Comparison of ENCODE assay signal across 11 cellular contexts in genomic region chr1:220962031-220962751, GRCh38.
DNase-seq lines count a peak whose midpoint lies in the region; ATAC-seq and TF ChIP-seq lines count a peak whose summit lies in the region.
"Had no signal": no experiment of that assay in that cellular context is flagged by ENCODE, and none has a peak within 500 bp of the region (broad histone marks: within the 10 kb centered on the region; RNA-seq: fewer than 3 reads in every experiment).

No MANE protein-coding gene starts in this region.

- TF ChIP-seq POLR2A in IMR-90 (IDR thresholded peaks at IDR 0.05; ENCODE audit: low read depth, low read length), result no peak

- no peaks in the 10 kb centered on the region for H4K20me1 ChIP-seq in IMR-90 (ENCODE audit: insufficient read depth, low read length)
- H4K20me1 ChIP-seq: BLaER1 treated with 17β-estradiol and CSF1 and Interleukin-3, amounts not matched to agents 10 nM and 100 nM had no signal

- POLR2A ChIA-PET in AG04450 (lab: Yijun Ruan, JAX) (no interaction called here), IMR-90 (lab: Charles Lee; ENCODE audit: unreplicated experiment) (no interaction called here), HEK293T (lab: Yijun Ruan, JAX) (no interaction called here)

- DNase-seq in AG04450 (ENCODE audit: low read depth, low spot score) (peak; percentile 81), IMR-90 (peak; percentile 98), amniotic stem cell (lab: John Stamatoyannopoulos, UW) (peak; percentile 60), kidney glomerular epithelial cell (lab: John Stamatoyannopoulos, UW) (peak; percentile 99), GM13976 (ENCODE audit: low spot score) (no peak), KBM-7 (no peak), HEK293T (ENCODE audit: extremely low spot score) (no peak)
- DNase-seq: NCI-H187 treated with DMSO at 0.1 percent for 48 hours had no signal

- peak overlapping the region; percentile 34; the same call in 1 of the 2 replicates for H3K18ac ChIP-seq in IMR-90 (ENCODE audit: low read depth, low read length)

- no peak overlapping the region; the same call in 1 of the 2 replicates for H3K4me2 ChIP-seq in IMR-90 (ENCODE audit: low read depth, low read length)

- H3K14ac ChIP-seq in IMR-90 (replicated peaks; ENCODE audit: low read depth, low read length), result peak overlapping the region; percentile 76; the same call in 1 of the 2 replicates

- H3K56ac ChIP-seq in IMR-90 (ENCODE audit: extremely low read depth, insufficient read depth, low read length), result peak overlapping the region; percentile 7; the same call in 1 of the 2 replicates

- in situ Hi-C loops in IMR-90 (cut with MboI; ENCODE audit: low sequenced_read_pairs), result no loop called here
- in situ Hi-C loops in GM13976 (cut with MboI; ENCODE audit: low sequenced_read_pairs, unreplicated experiment), result no loop called here
- in situ Hi-C loops in KBM-7 (cut with MboI; ENCODE audit: low pct_unique_long_range_greater_than_20kb, low sequenced_read_pairs), result no loop called here

- no peak overlapping the region; the same call in 1 of the 2 replicates for H4K5ac ChIP-seq in IMR-90 (ENCODE audit: low read depth, low read length)

- intact Hi-C loops in IMR-90 (cut with micrococcal nuclease), result loop anchor here (10.0 kb wide), 1 partner anchor 147 kb away; no protein-coding TSS in a partner anchor

- H3K9me3 ChIP-seq in AG04450 (ENCODE audit: control insufficient read depth, insufficient read depth, low read length) (no peaks in the 10 kb centered on the region), IMR-90 (ENCODE audit: control insufficient read depth, insufficient read depth, low read length) (no peaks in the 10 kb centered on the region)
- H3K9me3 ChIP-seq: neutrophil had no signal

- no peaks in the 10 kb centered on the region for H3K79me1 ChIP-seq in IMR-90 (ENCODE audit: low read depth in 1 of 2, low read length in 2 of 2)

- TF ChIP-seq CTCF in AG04450 (IDR thresholded peaks at IDR 0.05; ENCODE audit: low read depth, low read length) (no peak), IMR-90 (conservative IDR thresholded peaks at IDR 0.05; ENCODE audit: low read depth, low read length) (no peak), GM13976 (IDR thresholded peaks at IDR 0.05; ENCODE audit: borderline replicate concordance, control extremely low read depth, extremely low read depth, insufficient read depth, missing control alignments) (no peak)

- H2AK9ac ChIP-seq in IMR-90 (replicated peaks; ENCODE audit: low read depth, low read length, poor library complexity), result no peak overlapping the region

- H3K36me3 ChIP-seq in IMR-90 (ENCODE audit: control insufficient read depth, insufficient read depth, low read length), result no peaks in the 10 kb centered on the region
- H3K36me3 ChIP-seq: BLaER1 treated with 17β-estradiol and CSF1 and Interleukin-3, amounts not matched to agents 10 nM and 100 nM; neutrophil had no signal

- peak overlapping the region; percentile 20; the same call in 1 of the 2 replicates for H2AK5ac ChIP-seq in IMR-90 (ENCODE audit: low read depth, low read length)

- dilution Hi-C loops in IMR-90 (cut with HindIII; ENCODE audit: low sequenced_read_pairs, unreplicated experiment), result no loop called here

- peak overlapping the region; percentile 81 for H3K4ac ChIP-seq in IMR-90 (ENCODE audit: low read depth, low read length)

- H3K27ac ChIP-seq in AG04450 (ENCODE audit: low read depth, low read length) (peak overlapping the region; percentile 77), IMR-90 (ENCODE audit: insufficient read depth, low read length) (peak overlapping the region; percentile 1; the same call in 1 of the 2 replicates)
- H3K27ac ChIP-seq: neutrophil had no signal

- peak overlapping the region; percentile 73; the same call in 1 of the 2 replicates for H3K23ac ChIP-seq in IMR-90 (ENCODE audit: low read depth, low read length)

- H4K8ac ChIP-seq in IMR-90 (ENCODE audit: low read depth in 2 of 2, low read length in 2 of 2), result peak overlapping the region in 1 of 2 experiments; percentile 71; a peak in 1 of 4 replicates

- H4K91ac ChIP-seq in IMR-90 (ENCODE audit: insufficient read depth, low read depth, low read length), result peak overlapping the region; percentile 78

- no peak overlapping the region for H2AFZ ChIP-seq in IMR-90 (replicated peaks; ENCODE audit: low read length, poor library complexity)

- H3K4me1 ChIP-seq in IMR-90 (ENCODE audit: control insufficient read depth, insufficient read depth, low read length), result peaks cover 4% of the 10 kb centered on the region

- no peaks in the 10 kb centered on the region; the same call in 1 of the 2 replicates for H3K9me1 ChIP-seq in IMR-90 (ENCODE audit: insufficient read depth, low read length)

- CTCF ChIA-PET in AG04450 (lab: Charles Lee), result no interaction called here
- CTCF ChIA-PET in IMR-90 (lab: Yijun Ruan, JAX), result interaction anchor here (0.6 to 0.8 kb wide), 2 partner anchors 114 to 130 kb away, joined by 3 read pairs; no protein-coding TSS in a partner anchor
- CTCF ChIA-PET in HEK293T (lab: Yijun Ruan, JAX), result no interaction called here

- no peak for TF ChIP-seq RAD21 in IMR-90 (IDR thresholded peaks at IDR 0.05; ENCODE audit: low read length)

- H2BK15ac ChIP-seq in IMR-90 (ENCODE audit: low read depth, low read length), result peak overlapping the region; percentile 36; the same call in 2 of the 3 replicates

- ATAC-seq in IMR-90 (ENCODE audit: low read depth) (peak; percentile 63), HG03045 (IDR thresholded peaks at IDR 0.05; ENCODE audit: unreplicated experiment) (no peak)

- no peak overlapping the region for H3K9ac ChIP-seq in IMR-90 (ENCODE audit: low read depth, low read length)

- peak overlapping the region; percentile 92 for H2BK5ac ChIP-seq in IMR-90 (ENCODE audit: low read depth, low read length, poor library complexity, severe bottlenecking)

- H3K27me3 ChIP-seq in AG04450 (ENCODE audit: control insufficient read depth, insufficient read depth, low read length) (no peaks in the 10 kb centered on the region), IMR-90 (ENCODE audit: control insufficient read depth, insufficient read depth, low read length) (no peaks in the 10 kb centered on the region)
- H3K27me3 ChIP-seq: BLaER1 treated with 17β-estradiol and CSF1 and Interleukin-3, amounts not matched to agents 10 nM and 100 nM; neutrophil had no signal

- BruUV-seq in IMR-90 (replicated peaks; lab: Mats Ljungman, UMichigan), result no TSS peak

- H3K4me3 ChIP-seq in AG04450 (ENCODE audit: low read depth, low read length) (no peak overlapping the region), IMR-90 (ENCODE audit: insufficient read depth, low read depth, low read length) (no peak overlapping the region)
- H3K4me3 ChIP-seq: BLaER1 treated with 17β-estradiol and CSF1 and Interleukin-3, amounts not matched to agents 10 nM and 100 nM had no signal

- H2BK20ac ChIP-seq in IMR-90 (ENCODE audit: low read depth, low read length), result peak overlapping the region; percentile 90

- peak overlapping the region; percentile 89 for H2BK120ac ChIP-seq in IMR-90 (ENCODE audit: low read depth, low read length)

- no CpG with 5 or more reads among the region's 1 CpG for WGBS in IMR-90 (ENCODE audit: extremely low coverage in 2 of 2, insufficient read length in 1 of 2), 2 experiments

TF ChIP-seq in IMR-90, 13 proteins besides CTCF, POLR2A, EP300 and RAD21 (continues in another document):
- TF ChIP-seq ELK1 (IDR thresholded peaks at IDR 0.05; ENCODE audit: borderline replicate concordance, low read depth, low read length) (no peak), RCOR1 (IDR thresholded peaks at IDR 0.05; ENCODE audit: insufficient replicate concordance, low read length) (no peak), MXI1 (IDR thresholded peaks at IDR 0.05; ENCODE audit: borderline replicate concordance, low read depth, low read length) (no peak), MAZ (IDR thresholded peaks at IDR 0.05; ENCODE audit: borderline replicate concordance, low read depth, low read length) (no peak), BHLHE40 (IDR thresholded peaks at IDR 0.05; ENCODE audit: low read depth, low read length) (no peak), FOS (IDR thresholded peaks at IDR 0.05; ENCODE audit: low read depth, low read length) (peak; percentile 52)

TF ChIP-seq in HEK293T, 16 proteins besides CTCF, POLR2A, EP300 and RAD21:
- TF ChIP-seq LEF1 (IDR thresholded peaks at IDR 0.05; ENCODE audit: borderline replicate concordance) (no peak), BHLHE40 (IDR thresholded peaks at IDR 0.05; ENCODE audit: borderline replicate concordance) (no peak), FOXA1 (IDR thresholded peaks at IDR 0.05) (no peak), ELF4 (IDR thresholded peaks at IDR 0.05) (no peak), FOXK2 (IDR thresholded peaks at IDR 0.05) (no peak), PKNOX1 (IDR thresholded peaks at IDR 0.05) (no peak), HDGF (IDR thresholded peaks at IDR 0.05; ENCODE audit: borderline replicate concordance) (no peak), ZNF384 (IDR thresholded peaks at IDR 0.05) (no peak), ARNT (IDR thresholded peaks at IDR 0.05) (no peak), L3MBTL2 (conservative IDR thresholded peaks at IDR 0.05) (no peak), CTBP1 (IDR thresholded peaks at IDR 0.05; ENCODE audit: borderline replicate concordance) (no peak), NFRKB (IDR thresholded peaks at IDR 0.05) (no peak), SP1 (IDR thresholded peaks at IDR 0.05) (no peak), FOXM1 (IDR thresholded peaks at IDR 0.05; ENCODE audit: borderline replicate concordance) (no peak), TARDBP (IDR thresholded peaks at IDR 0.05) (no peak), SUZ12 (IDR thresholded peaks at IDR 0.05) (no peak)

Comparison
In these comparisons a context has a peak if more than half of its experiments do, and no peak if none do; other contexts are left out.
1. DNase-seq: peak in AG04450 (single experiment), IMR-90 (single experiment), amniotic stem cell (single experiment) and kidney glomerular epithelial cell (single experiment); none in GM13976 (single experiment), KBM-7 (single experiment) and HEK293T (single experiment).